ENCODE assay signal across 28 cellular contexts in genomic region chr14:77340389-77340788, GRCh38. TPM values are rescaled to one million over a fixed set of nuclear protein-coding genes. Genes with fewer than 3 reads are reported as not detected.
A peak's percentile ranks its signal among the peaks of the same experiment; 100 is the strongest.
DNase-seq lines count a peak whose midpoint lies in the region; ATAC-seq, FAIRE-seq and TF ChIP-seq lines count a peak whose summit lies in the region.
"Had no signal": no experiment of that assay in that cellular context is flagged by ENCODE, and none has a peak within 500 bp of the region (broad histone marks: within the 10 kb centered on the region; RNA-seq: fewer than 3 reads in every experiment).

No MANE protein-coding gene starts in this region.

- TF ChIP-seq EP300 in HepG2 (IDR thresholded peaks at IDR 0.05; ENCODE audit: low read depth in 2 of 2, low read length in 2 of 2) (no peak), HepG2 (CRISPR knock-in tag; IDR thresholded peaks at IDR 0.05; ENCODE audit: borderline replicate concordance) (no peak)

- no peak overlapping the region for H4K5ac ChIP-seq in mesendoderm (ENCODE audit: low read length)

- H2BK5ac ChIP-seq in mesendoderm (ENCODE audit: low read length): no peak overlapping the region

- H3K9me3 ChIP-seq in HepG2 (ENCODE audit: low read length) (no peaks in the 10 kb centered on the region), right lobe of liver (no peaks in the 10 kb centered on the region), endodermal cell (ENCODE audit: control insufficient read depth, low read length) (no peaks in the 10 kb centered on the region)
- H3K9me3 ChIP-seq: BE2C, BLaER1 had no signal

- no peak overlapping the region for H2AFZ ChIP-seq in HepG2 (ENCODE audit: low read length)

- H3K4me3 ChIP-seq in HepG2 (replicated peaks in 1 of 3; ENCODE audit: insufficient read depth in 1 of 3, low read depth in 2 of 3, low read length in 3 of 3): no peak overlapping the region
- no peak overlapping the region for H3K4me3 ChIP-seq in right lobe of liver
- peak overlapping the region; percentile 44 for H3K4me3 ChIP-seq in endodermal cell (ENCODE audit: low read length)
- no peak overlapping the region for H3K4me3 ChIP-seq in mesendoderm (ENCODE audit: low read length)
- H3K4me3 ChIP-seq: BLaER1, GM12878 had no signal

- no peak overlapping the region for H2BK120ac ChIP-seq in mesendoderm (ENCODE audit: low read depth, low read length)

- no peak overlapping the region for H3K9ac ChIP-seq in HepG2 (ENCODE audit: insufficient read depth, low read depth, low read length)
- no peak overlapping the region for H3K9ac ChIP-seq in endodermal cell (ENCODE audit: extremely low read depth, low read length, poor library complexity, severe bottlenecking)
- no peak overlapping the region for H3K9ac ChIP-seq in mesendoderm (ENCODE audit: low read length)
- H3K9ac ChIP-seq: BLaER1 had no signal

- H2AK5ac ChIP-seq in mesendoderm (ENCODE audit: low read length): no peak overlapping the region

- TF ChIP-seq POLR2A in HepG2 (IDR thresholded peaks at IDR 0.05; ENCODE audit: insufficient read depth in 1 of 2, low read depth in 2 of 2, low read length in 2 of 2) (no peak), right lobe of liver (IDR thresholded peaks at IDR 0.05) (no peak)

- no peaks in the 10 kb centered on the region for H4K20me1 ChIP-seq in HepG2 (ENCODE audit: insufficient read depth, low read length)
- H4K20me1 ChIP-seq: BLaER1 had no signal

- peak overlapping the region; percentile 4 for H3K4me3 Mint-ChIP-seq in endodermal cell
- H3K4me3 Mint-ChIP-seq: CD14-positive monocyte; CD4-positive, alpha-beta memory T cell; CD4-positive, CD25-positive, alpha-beta regulatory T cell; CD8-positive, alpha-beta memory T cell had no signal

- H3K23ac ChIP-seq in mesendoderm (ENCODE audit: low read length): no peak overlapping the region

- no peak overlapping the region for H4K8ac ChIP-seq in mesendoderm (ENCODE audit: low read depth, low read length)

- H3K27me3 ChIP-seq in HepG2 (ENCODE audit: control insufficient read depth in 1 of 2, insufficient read depth in 2 of 2, low read length in 2 of 2) (no peaks in the 10 kb centered on the region), right lobe of liver (no peaks in the 10 kb centered on the region), endodermal cell (ENCODE audit: control insufficient read depth, insufficient read depth, low read length, poor library complexity, severe bottlenecking) (no peaks in the 10 kb centered on the region), mesendoderm (ENCODE audit: insufficient read depth, low read length, poor library complexity) (no peaks in the 10 kb centered on the region)
- H3K27me3 ChIP-seq: BE2C, BLaER1 had no signal

- H3K27me3 Mint-ChIP-seq in endodermal cell (ENCODE audit: insufficient read depth): no peaks in the 10 kb centered on the region
- H3K27me3 Mint-ChIP-seq: CD4-positive, alpha-beta memory T cell; CD4-positive, CD25-positive, alpha-beta regulatory T cell; CD8-positive, alpha-beta memory T cell had no signal

- H3K4ac ChIP-seq in mesendoderm (ENCODE audit: low read depth, low read length): no peak overlapping the region

- H3K4me1 Mint-ChIP-seq in endodermal cell: peaks cover 91% of the 10 kb centered on the region
- H3K4me1 Mint-ChIP-seq: CD4-positive, alpha-beta memory T cell; CD8-positive, alpha-beta memory T cell had no signal

- H3K4me1 ChIP-seq in HepG2 (ENCODE audit: insufficient read depth, low read length) (peaks cover 13% of the 10 kb centered on the region), right lobe of liver (no peaks in the 10 kb centered on the region), endodermal cell (ENCODE audit: control insufficient read depth, insufficient read depth, low read length) (peaks cover 54% of the 10 kb centered on the region), mesendoderm (ENCODE audit: control insufficient read depth, low read depth, low read length) (peaks cover 5% of the 10 kb centered on the region)
- H3K4me1 ChIP-seq: BE2C, BLaER1 had no signal

- CTCF ChIA-PET in HepG2 (lab: Yijun Ruan, JAX; ENCODE audit: low intra/inter-chr PET ratio, low total read pairs): no interaction called here

- H3K36me3 Mint-ChIP-seq in endodermal cell (ENCODE audit: low read depth): peaks cover 23% of the 10 kb centered on the region

- H3K36me3 ChIP-seq in HepG2 (replicated peaks in 1 of 2; ENCODE audit: control insufficient read depth in 1 of 2, insufficient read depth in 2 of 2, low read length in 2 of 2) (peaks cover 6 to 23% of the 10 kb centered on the region in 2 experiments), right lobe of liver (peaks cover 0 to 12% (median 0%) of the 10 kb centered on the region in 4 donors), endodermal cell (ENCODE audit: control insufficient read depth, insufficient read depth, low read length) (peaks cover 40% of the 10 kb centered on the region), mesendoderm (ENCODE audit: control insufficient read depth, insufficient read depth, low read length) (no peaks in the 10 kb centered on the region)

- intact Hi-C loops in HepG2 (cut with micrococcal nuclease; ENCODE audit: unreplicated experiment) (no loop called here), right lobe of liver (cut with DNase I) (no loop called here)

- H3K4me2 ChIP-seq in HepG2 (ENCODE audit: low read depth, low read length): no peak overlapping the region
- H3K4me2 ChIP-seq in mesendoderm (ENCODE audit: low read length): no peak overlapping the region
- H3K4me2 ChIP-seq: BLaER1 had no signal

- DNase-seq in HepG2 (ENCODE audit: low spot score) (no peak), right lobe of liver (no peak), endodermal cell (peak; percentile 64), mesendoderm (no peak), T-helper 1 cell (no peak)
- DNase-seq: 8988T; ACHN; BE2C; C1 segment of cervical spinal cord; CD4-positive, alpha-beta memory T cell; CD4-positive, CD25-positive, alpha-beta regulatory T cell; CD8-positive, alpha-beta memory T cell; COR-L47; DMS 273 treated with DMSO at 0.1 percent for 48 hours; DMS153; DMS53; DMS79; DND-41; EL; GDM1 had no signal

- POLR2A ChIA-PET in HepG2 (lab: Yijun Ruan, JAX): no interaction called here

- no peaks in the 10 kb centered on the region for H3K79me1 ChIP-seq in mesendoderm (ENCODE audit: low read length)

- no peak for TF ChIP-seq RAD21 in HepG2 (CRISPR knock-in tag; IDR thresholded peaks at IDR 0.05)

- ATAC-seq in HepG2: no peak
- no peak for ATAC-seq in right lobe of liver
- no peak for ATAC-seq in GM21737 (IDR thresholded peaks at IDR 0.05; ENCODE audit: unreplicated experiment)
- no peak for ATAC-seq in GM21825 (IDR thresholded peaks at IDR 0.05; ENCODE audit: unreplicated experiment)
- ATAC-seq: GM12878 had no signal

- H3K79me2 ChIP-seq in HepG2 (ENCODE audit: insufficient read depth, low read length) (no peaks in the 10 kb centered on the region), mesendoderm (ENCODE audit: control insufficient read depth, insufficient read depth, low read length) (no peaks in the 10 kb centered on the region)

- WGBS in HepG2 (ENCODE audit: low lambda C conversion rate): 98% methylated on average over 4 of the region's 4 CpGs
- 87% methylated on average over 4 of the region's 4 CpGs for WGBS in right lobe of liver (ENCODE audit: insufficient coverage, low coverage, low lambda C conversion rate, missing lambda C conversion rate)
- 83 to 100% methylated on average over 2 to 4 of the region's 4 CpGs for WGBS in endodermal cell (ENCODE audit: insufficient coverage in 1 of 2, insufficient read length in 1 of 2), 2 experiments
- no CpG with 5 or more reads among the region's 4 CpGs for WGBS in mesendoderm (ENCODE audit: extremely low coverage, insufficient coverage, low lambda C conversion rate)

- H3K56ac ChIP-seq in mesendoderm (ENCODE audit: low read length): peak overlapping the region; percentile 46

- no TSS peak for BruUV-seq in HepG2 (replicated peaks; lab: Mats Ljungman, UMichigan)

- H2BK15ac ChIP-seq in mesendoderm (replicated peaks; ENCODE audit: low read depth): no peak overlapping the region

- in situ Hi-C loops in HepG2 (cut with HindIII; ENCODE audit: extremely low pct_ligation_motif_present, low pct_unique_long_range_greater_than_20kb): no loop called here

- no peak overlapping the region for H3K27ac Mint-ChIP-seq in endodermal cell
- H3K27ac Mint-ChIP-seq: CD4-positive, alpha-beta memory T cell; CD8-positive, alpha-beta memory T cell had no signal

- no peak for FAIRE-seq in HepG2 (lab: Jason Lieb, UNC)
- FAIRE-seq: A204.1, GM12878, GM12892, GM18507 had no signal

- H3K27ac ChIP-seq in HepG2 (ENCODE audit: extremely low read length, insufficient read depth, low read length) (no peak overlapping the region), right lobe of liver (no peak overlapping the region), endodermal cell (ENCODE audit: low read depth, low read length) (no peak overlapping the region), mesendoderm (ENCODE audit: low read depth, low read length) (no peak overlapping the region)
- H3K27ac ChIP-seq: BLaER1 had no signal

- H3K18ac ChIP-seq in mesendoderm (ENCODE audit: low read length): no peak overlapping the region

- no peaks in the 10 kb centered on the region for H3K9me3 Mint-ChIP-seq in endodermal cell
- H3K9me3 Mint-ChIP-seq: CD14-positive monocyte; CD4-positive, alpha-beta memory T cell; CD4-positive, CD25-positive, alpha-beta regulatory T cell; CD8-positive, alpha-beta memory T cell had no signal

- TF ChIP-seq CTCF in HepG2 (CRISPR knock-in tag; IDR thresholded peaks at IDR 0.05): no peak
- TF ChIP-seq CTCF in right lobe of liver (IDR thresholded peaks at IDR 0.05): no peak
- TF ChIP-seq CTCF in endodermal cell (conservative IDR thresholded peaks at IDR 0.05): no peak

RNA-seq across cellular contexts. Expression of gene GSTZ1, which starts 19.6 kb away (rescaled TPM):
- total RNA-seq in HepG2 (2016; rRNA removed; fragmentation: Illumina TruSeq; extraction: Trizol): 26.9 and 27.6 TPM in 2 replicates
- 6.7 and 6.9 TPM in 2 replicates for total RNA-seq in HepG2 (2016; cell fraction: cytosol; rRNA removed; fragmentation: Illumina TruSeq; extraction: Trizol; ENCODE audit: low read depth)
- 26.1 and 26.7 TPM in 2 replicates for total RNA-seq in HepG2 (2016; cell fraction: insoluble cytoplasmic fraction; rRNA removed; fragmentation: Illumina TruSeq; extraction: Trizol)
- 10.4 TPM in 2 replicates for total RNA-seq in HepG2 (2016; cell fraction: membrane; rRNA removed; fragmentation: Illumina TruSeq; extraction: Trizol)
- total RNA-seq in HepG2 (2016; cell fraction: nucleus; rRNA removed; fragmentation: Illumina TruSeq; extraction: Trizol): 19.7 and 22.0 TPM in 2 replicates
- 14.4 and 15.7 TPM in 2 replicates for polyA plus RNA-seq in HepG2 (2011; rRNA removed)
- 15.4 and 20.2 TPM in 2 replicates for polyA plus RNA-seq in HepG2 (2011; cell fraction: cytosol; rRNA removed)
- polyA plus RNA-seq in HepG2 (2011; cell fraction: nucleus; rRNA removed): 25.0 and 27.1 TPM in 2 replicates
- polyA plus RNA-seq in HepG2 (2012): 18.1 and 18.4 TPM in 2 replicates
- polyA plus RNA-seq in HepG2 (2016; cell fraction: cytosol; fragmentation: Illumina TruSeq; extraction: Trizol; ENCODE audit: low read depth): 4.9 and 5.3 TPM in 2 replicates
- polyA plus RNA-seq in HepG2 (2016; cell fraction: insoluble cytoplasmic fraction; fragmentation: Illumina TruSeq; extraction: Trizol; ENCODE audit: low read depth): 29.6 and 30.1 TPM in 2 replicates
- polyA plus RNA-seq in HepG2 (2016; cell fraction: membrane; fragmentation: Illumina TruSeq; extraction: Trizol; ENCODE audit: low read depth): 7.6 and 9.5 TPM in 2 replicates
- polyA plus RNA-seq in HepG2 (2016; cell fraction: nucleus; fragmentation: Illumina TruSeq; extraction: Trizol; ENCODE audit: insufficient read depth, low read depth): 20.3 and 23.0 TPM in 2 replicates
- 25.0 and 25.5 TPM in 2 replicates for polyA minus RNA-seq in HepG2 (2011; rRNA and poly(A)+ RNA removed; ENCODE audit: low replicate concordance)
- polyA minus RNA-seq in HepG2 (2011; cell fraction: cytosol; rRNA and poly(A)+ RNA removed): 3.9 and 5.6 TPM in 2 replicates
- 37.7 and 42.4 TPM in 2 replicates for polyA minus RNA-seq in HepG2 (2011; cell fraction: nucleus; rRNA and poly(A)+ RNA removed)
- total RNA-seq in right lobe of liver: 100 to 1,000 TPM in 1 of 6 experiments, 10 to 100 TPM in 5; 31.1 to 123 (median 50.0) TPM
- 10 to 100 TPM; 38.3 to 40.4 TPM for total RNA-seq in endodermal cell
- polyA plus RNA-seq in endodermal cell (2013, experiment 1 of 2): 35.9 TPM
- polyA plus RNA-seq in endodermal cell (2013, experiment 2 of 2): 37.6 TPM
- polyA plus RNA-seq in mesendoderm (2013, experiment 1 of 2): 13.4 TPM
- polyA plus RNA-seq in mesendoderm (2013, experiment 2 of 2): 13.7 TPM

RNA-seq across cellular contexts. Expression of gene POMT2, which starts 19.7 kb away (rescaled TPM):
- total RNA-seq in HepG2 (2016; rRNA removed; fragmentation: Illumina TruSeq; extraction: Trizol) (7.9 and 15.9 TPM in 2 replicates), right lobe of liver (10 to 100 TPM in 5 of 6 experiments, 1 to 10 TPM in 1; 5.5 to 15.9 (median 12.9) TPM), endodermal cell (10 to 100 TPM; 58.5 to 70.6 TPM)
- 4.5 and 5.3 TPM in 2 replicates for total RNA-seq in HepG2 (2016; cell fraction: cytosol; rRNA removed; fragmentation: Illumina TruSeq; extraction: Trizol; ENCODE audit: low read depth)
- total RNA-seq in HepG2 (2016; cell fraction: insoluble cytoplasmic fraction; rRNA removed; fragmentation: Illumina TruSeq; extraction: Trizol): 5.7 and 18.9 TPM in 2 replicates
- total RNA-seq in HepG2 (2016; cell fraction: membrane; rRNA removed; fragmentation: Illumina TruSeq; extraction: Trizol): 5.6 and 9.7 TPM in 2 replicates
- total RNA-seq in HepG2 (2016; cell fraction: nucleus; rRNA removed; fragmentation: Illumina TruSeq; extraction: Trizol): 26.2 and 26.6 TPM in 2 replicates
- polyA plus RNA-seq in HepG2 (2011; rRNA removed): 15.3 and 17.7 TPM in 2 replicates
- 5.3 and 6.1 TPM in 2 replicates for polyA plus RNA-seq in HepG2 (2011; cell fraction: cytosol; rRNA removed)
- 104 and 129 TPM in 2 replicates for polyA plus RNA-seq in HepG2 (2011; cell fraction: nucleus; rRNA removed)
- polyA plus RNA-seq in HepG2 (2012): 10.4 and 12.2 TPM in 2 replicates
- 5.4 and 5.6 TPM in 2 replicates for polyA plus RNA-seq in HepG2 (2016; cell fraction: cytosol; fragmentation: Illumina TruSeq; extraction: Trizol; ENCODE audit: low read depth)
- 10.3 and 13.4 TPM in 2 replicates for polyA plus RNA-seq in HepG2 (2016; cell fraction: insoluble cytoplasmic fraction; fragmentation: Illumina TruSeq; extraction: Trizol; ENCODE audit: low read depth)
- 8.1 and 9.6 TPM in 2 replicates for polyA plus RNA-seq in HepG2 (2016; cell fraction: membrane; fragmentation: Illumina TruSeq; extraction: Trizol; ENCODE audit: low read depth)
- polyA plus RNA-seq in HepG2 (2016; cell fraction: nucleus; fragmentation: Illumina TruSeq; extraction: Trizol; ENCODE audit: insufficient read depth, low read depth): 96.8 and 106 TPM in 2 replicates
- 34.5 and 36.8 TPM in 2 replicates for polyA minus RNA-seq in HepG2 (2011; rRNA and poly(A)+ RNA removed; ENCODE audit: low replicate concordance)
- 6.0 and 8.1 TPM in 2 replicates for polyA minus RNA-seq in HepG2 (2011; cell fraction: cytosol; rRNA and poly(A)+ RNA removed)
- 38.1 and 42.3 TPM in 2 replicates for polyA minus RNA-seq in HepG2 (2011; cell fraction: nucleus; rRNA and poly(A)+ RNA removed)
- 32.3 TPM for polyA plus RNA-seq in endodermal cell (2013, experiment 1 of 2)
- polyA plus RNA-seq in endodermal cell (2013, experiment 2 of 2): 29.6 TPM
- polyA plus RNA-seq in mesendoderm (2013, experiment 1 of 2): 13.4 TPM
- polyA plus RNA-seq in mesendoderm (2013, experiment 2 of 2): 13.7 TPM

RNA-seq across cellular contexts. Expression of gene TMED8, which starts 36.5 kb away (rescaled TPM):
- total RNA-seq in HepG2 (2016; rRNA removed; fragmentation: Illumina TruSeq; extraction: Trizol) (11.7 and 17.5 TPM in 2 replicates), right lobe of liver (1 to 10 TPM; 2.5 to 4.4 (median 3.1) TPM), endodermal cell (10 to 100 TPM; 20.5 to 27.6 TPM)
- 0.71 TPM in 2 replicates for total RNA-seq in HepG2 (2016; cell fraction: cytosol; rRNA removed; fragmentation: Illumina TruSeq; extraction: Trizol; ENCODE audit: low read depth)
- total RNA-seq in HepG2 (2016; cell fraction: insoluble cytoplasmic fraction; rRNA removed; fragmentation: Illumina TruSeq; extraction: Trizol): 11.1 and 18.2 TPM in 2 replicates
- total RNA-seq in HepG2 (2016; cell fraction: membrane; rRNA removed; fragmentation: Illumina TruSeq; extraction: Trizol): 4.1 and 4.7 TPM in 2 replicates
- 8.0 and 8.7 TPM in 2 replicates for total RNA-seq in HepG2 (2016; cell fraction: nucleus; rRNA removed; fragmentation: Illumina TruSeq; extraction: Trizol)
- polyA plus RNA-seq in HepG2 (2011; rRNA removed): 4.7 and 6.0 TPM in 2 replicates
- 3.0 and 4.2 TPM in 2 replicates for polyA plus RNA-seq in HepG2 (2011; cell fraction: cytosol; rRNA removed)
- polyA plus RNA-seq in HepG2 (2011; cell fraction: nucleus; rRNA removed): 2.7 and 3.4 TPM in 2 replicates
- polyA plus RNA-seq in HepG2 (2012): 5.0 and 5.4 TPM in 2 replicates
- 0.28 and 0.33 TPM in 2 replicates for polyA plus RNA-seq in HepG2 (2016; cell fraction: cytosol; fragmentation: Illumina TruSeq; extraction: Trizol; ENCODE audit: low read depth)
- 10.5 and 10.6 TPM in 2 replicates for polyA plus RNA-seq in HepG2 (2016; cell fraction: insoluble cytoplasmic fraction; fragmentation: Illumina TruSeq; extraction: Trizol; ENCODE audit: low read depth)
- polyA plus RNA-seq in HepG2 (2016; cell fraction: membrane; fragmentation: Illumina TruSeq; extraction: Trizol; ENCODE audit: low read depth): 1.5 and 1.7 TPM in 2 replicates
- polyA plus RNA-seq in HepG2 (2016; cell fraction: nucleus; fragmentation: Illumina TruSeq; extraction: Trizol; ENCODE audit: insufficient read depth, low read depth): 8.9 and 9.4 TPM in 2 replicates
- 12.8 and 15.2 TPM in 2 replicates for polyA minus RNA-seq in HepG2 (2011; rRNA and poly(A)+ RNA removed; ENCODE audit: low replicate concordance)
- polyA minus RNA-seq in HepG2 (2011; cell fraction: cytosol; rRNA and poly(A)+ RNA removed): 7.1 and 8.6 TPM in 2 replicates
- 5.3 and 7.1 TPM in 2 replicates for polyA minus RNA-seq in HepG2 (2011; cell fraction: nucleus; rRNA and poly(A)+ RNA removed)
- polyA plus RNA-seq in endodermal cell (2013, experiment 1 of 2): 12.8 TPM
- 13.5 TPM for polyA plus RNA-seq in endodermal cell (2013, experiment 2 of 2)
- 7.0 TPM for polyA plus RNA-seq in mesendoderm (2013, experiment 1 of 2)
- polyA plus RNA-seq in mesendoderm (2013, experiment 2 of 2): 7.3 TPM

RNA-seq across cellular contexts. Expression of gene SAMD15, which starts 36.8 kb away (rescaled TPM):
- total RNA-seq in HepG2 (2016; rRNA removed; fragmentation: Illumina TruSeq; extraction: Trizol): 1.3 and 2.0 TPM in 2 replicates
- 0.40 TPM in 1 of 2 replicates, not detected in the other for total RNA-seq in HepG2 (2016; cell fraction: cytosol; rRNA removed; fragmentation: Illumina TruSeq; extraction: Trizol; ENCODE audit: low read depth)
- total RNA-seq in HepG2 (2016; cell fraction: insoluble cytoplasmic fraction; rRNA removed; fragmentation: Illumina TruSeq; extraction: Trizol): 1.4 and 3.0 TPM in 2 replicates
- total RNA-seq in HepG2 (2016; cell fraction: membrane; rRNA removed; fragmentation: Illumina TruSeq; extraction: Trizol): 0.10 and 0.49 TPM in 2 replicates
- total RNA-seq in HepG2 (2016; cell fraction: nucleus; rRNA removed; fragmentation: Illumina TruSeq; extraction: Trizol): 1.1 TPM in 2 replicates
- 0.09 TPM in 2 replicates for polyA plus RNA-seq in HepG2 (2011; rRNA removed)
- 0.11 TPM in 1 of 2 replicates, not detected in the other for polyA plus RNA-seq in HepG2 (2011; cell fraction: cytosol; rRNA removed)
- polyA plus RNA-seq in HepG2 (2011; cell fraction: nucleus; rRNA removed): 0.05 and 0.24 TPM in 2 replicates
- polyA plus RNA-seq in HepG2 (2012): 0.05 TPM in 1 of 2 replicates, not detected in the other
- 0.11 TPM in 1 of 2 replicates, not detected in the other for polyA plus RNA-seq in HepG2 (2016; cell fraction: cytosol; fragmentation: Illumina TruSeq; extraction: Trizol; ENCODE audit: low read depth)
- polyA plus RNA-seq in HepG2 (2016; cell fraction: insoluble cytoplasmic fraction; fragmentation: Illumina TruSeq; extraction: Trizol; ENCODE audit: low read depth): 0.82 and 1.2 TPM in 2 replicates
- 0.07 and 0.10 TPM in 2 replicates for polyA plus RNA-seq in HepG2 (2016; cell fraction: membrane; fragmentation: Illumina TruSeq; extraction: Trizol; ENCODE audit: low read depth)
- polyA plus RNA-seq in HepG2 (2016; cell fraction: nucleus; fragmentation: Illumina TruSeq; extraction: Trizol; ENCODE audit: insufficient read depth, low read depth): 0.47 and 0.82 TPM in 2 replicates
- 0.51 TPM in 1 of 2 replicates, not detected in the other for polyA minus RNA-seq in HepG2 (2011; rRNA and poly(A)+ RNA removed; ENCODE audit: low replicate concordance)
- not detected in 2 replicates for polyA minus RNA-seq in HepG2 (2011; cell fraction: cytosol; rRNA and poly(A)+ RNA removed)
- 0.39 TPM in 1 of 2 replicates, not detected in the other for polyA minus RNA-seq in HepG2 (2011; cell fraction: nucleus; rRNA and poly(A)+ RNA removed)
- total RNA-seq in right lobe of liver: under 1 TPM in 4 of 6 experiments, not detected in 2; 0.12 to 0.42 (median 0.31) TPM
- 1 to 10 TPM; 4.3 to 5.5 TPM for total RNA-seq in endodermal cell
- polyA plus RNA-seq in endodermal cell (2013, experiment 1 of 2): 1.5 TPM
- polyA plus RNA-seq in endodermal cell (2013, experiment 2 of 2): 2.6 TPM
- polyA plus RNA-seq in mesendoderm (2013, experiment 1 of 2): 1.4 TPM
- polyA plus RNA-seq in mesendoderm (2013, experiment 2 of 2): 1.5 TPM
- polyA plus RNA-seq: CD4-positive, alpha-beta memory T cell; CD4-positive, CD25-positive, alpha-beta regulatory T cell had no signal
